In the genomic region with DNA sequence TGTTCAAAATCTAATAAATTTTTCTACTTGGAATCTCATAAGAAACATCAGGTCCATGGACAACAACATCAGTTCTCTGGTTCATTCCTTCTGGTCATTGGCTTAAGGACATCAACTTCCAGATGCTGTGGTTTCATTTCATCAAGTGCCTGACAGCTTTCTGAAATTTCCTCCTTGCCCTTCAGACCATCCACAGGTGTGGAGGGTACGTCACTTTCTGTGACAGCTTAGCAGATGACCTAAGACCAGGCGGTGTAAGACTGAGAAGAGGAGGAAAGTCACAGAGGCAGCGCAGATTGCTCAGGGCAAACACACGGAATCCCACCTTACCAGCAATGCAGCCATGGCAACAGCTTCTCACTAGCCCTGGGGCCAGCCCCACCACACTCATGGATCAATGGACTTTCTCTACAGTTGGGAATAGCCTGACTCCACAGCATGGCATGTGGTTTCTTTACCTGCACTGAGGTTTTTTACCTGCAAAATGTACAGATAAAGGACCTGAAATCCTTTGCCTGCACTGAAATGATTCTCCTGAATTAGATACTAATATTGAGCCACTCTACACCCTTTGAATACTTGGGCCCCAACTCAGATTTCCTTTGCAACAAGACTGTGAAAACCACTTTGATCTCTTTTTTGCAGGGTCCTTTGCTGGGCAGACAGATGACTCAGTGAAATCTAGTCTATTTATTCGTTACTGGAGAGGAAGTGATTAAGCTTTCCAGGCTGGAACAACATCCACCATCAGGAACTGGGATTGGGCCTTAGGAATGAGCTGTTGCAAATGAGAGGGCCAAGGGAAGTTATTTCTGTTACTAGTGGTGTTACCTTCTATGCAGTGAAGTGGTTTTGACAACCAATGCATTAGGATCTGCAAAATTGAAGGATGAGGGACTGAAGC, we compare ENCODE assay signal across 8 cellular contexts. TPM values are rescaled to one million over a fixed set of nuclear protein-coding genes. Genes with fewer than 3 reads are reported as not detected.
A peak's percentile ranks its signal among the peaks of the same experiment; 100 is the strongest.
DNase-seq lines count a peak whose midpoint lies in the region; ATAC-seq and TF ChIP-seq lines count a peak whose summit lies in the region.

No MANE protein-coding gene starts in this region.

- H3K27ac Mint-ChIP-seq in Caco-2 (ENCODE audit: unreplicated experiment) = no peak overlapping the region

- H3K4me3 ChIP-seq in ACC112 (ENCODE audit: low read depth, low read length) (no peak overlapping the region; the same call in 1 of the 2 replicates), fibroblast of mammary gland (ENCODE audit: control insufficient read depth, low read depth, low read length) (no peak overlapping the region), Caco-2 (ENCODE audit: low read depth, low read length) (no peak overlapping the region), suprapubic skin (no peak overlapping the region)

- H3K4me1 ChIP-seq in ACC112 (ENCODE audit: control insufficient read depth, insufficient read depth, low read length, unreplicated experiment) (peaks cover 54% of the 10 kb centered on the region), Caco-2 (no peaks in the 10 kb centered on the region), suprapubic skin (no peaks in the 10 kb centered on the region)

- TF ChIP-seq CTCF in fibroblast of mammary gland (conservative IDR thresholded peaks at IDR 0.05; ENCODE audit: control insufficient read depth, insufficient read depth, low read depth, low read length) (no peak), Caco-2 (IDR thresholded peaks at IDR 0.05; ENCODE audit: insufficient read depth in 1 of 2, low read depth in 1 of 2, low read length in 1 of 2, severe bottlenecking in 1 of 2, unreplicated experiment in 1 of 2) (no peak), suprapubic skin (IDR thresholded peaks at IDR 0.05) (no peak)

- ATAC-seq in GM19397 (IDR thresholded peaks at IDR 0.05; ENCODE audit: unreplicated experiment) (peak; percentile 34), GM21717 (IDR thresholded peaks at IDR 0.05; ENCODE audit: unreplicated experiment) (no peak), HG03196 (IDR thresholded peaks at IDR 0.05; ENCODE audit: unreplicated experiment) (no peak)

- DNase-seq in HT1080 (ENCODE audit: low read depth) (peak; percentile 95), fibroblast of mammary gland (ENCODE audit: low read depth) (peak; percentile 72), Caco-2 (no peak), suprapubic skin (ENCODE audit: low spot score in 2 of 2) (no peak)

- no TSS peak for BruUV-seq in Caco-2 (replicated peaks; lab: Mats Ljungman, UMichigan)

- no peaks in the 10 kb centered on the region for H3K4me1 Mint-ChIP-seq in Caco-2 (ENCODE audit: low read depth, unreplicated experiment)

- H3K36me3 ChIP-seq in ACC112 (ENCODE audit: insufficient read depth, low read length) (peaks cover 15% of the 10 kb centered on the region; the same call in 1 of the 2 replicates), Caco-2 (ENCODE audit: control insufficient read depth, insufficient read depth, low read length) (no peaks in the 10 kb centered on the region), suprapubic skin (no peaks in the 10 kb centered on the region)

- H3K4me3 Mint-ChIP-seq in Caco-2 (ENCODE audit: unreplicated experiment) = no peak overlapping the region

- no peak for TF ChIP-seq POLR2A in suprapubic skin (IDR thresholded peaks at IDR 0.05)

- peaks cover 5% of the 10 kb centered on the region for H3K27me3 Mint-ChIP-seq in Caco-2 (ENCODE audit: insufficient read depth, unreplicated experiment)

- no peaks in the 10 kb centered on the region for H3K36me3 Mint-ChIP-seq in Caco-2 (ENCODE audit: insufficient read depth, unreplicated experiment)

- H3K27ac ChIP-seq in ACC112 (ENCODE audit: low read depth, low read length) = peak overlapping the region; percentile 58
- H3K27ac ChIP-seq in suprapubic skin = no peak overlapping the region

- H3K9me3 Mint-ChIP-seq in Caco-2 (ENCODE audit: unreplicated experiment) = no peaks in the 10 kb centered on the region

- CTCF ChIA-PET in Caco-2 (lab: Charles Lee) = interaction anchor here (0.7 to 1.4 kb wide), 10 partner anchors 10 to 1188 kb away, joined by 3 to 23 read pairs (median 6); a partner anchor contains a TSS

- no peaks in the 10 kb centered on the region for H3K27me3 ChIP-seq in ACC112 (ENCODE audit: insufficient read depth, low read length)
- H3K27me3 ChIP-seq in Caco-2 (replicated peaks; ENCODE audit: control insufficient read depth, insufficient read depth, low read length) = no peaks in the 10 kb centered on the region
- no peaks in the 10 kb centered on the region for H3K27me3 ChIP-seq in suprapubic skin

- WGBS in suprapubic skin = 93% methylated on average over 5 of the region's 5 CpGs

- POLR2A ChIA-PET in Caco-2 (lab: Charles Lee) = no interaction called here

- H3K9me3 ChIP-seq in Caco-2 (no peaks in the 10 kb centered on the region), suprapubic skin (no peaks in the 10 kb centered on the region)

- H2AFZ ChIP-seq in ACC112 (ENCODE audit: low read length, unreplicated experiment) = no peak overlapping the region

- intact Hi-C loops in Caco-2 (cut with micrococcal nuclease; ENCODE audit: unreplicated experiment) = no loop called here

- peaks cover 9% of the 10 kb centered on the region for H3K79me2 ChIP-seq in ACC112 (ENCODE audit: control insufficient read depth, insufficient read depth, low read length, unreplicated experiment)

- no peak for TF ChIP-seq EP300 in suprapubic skin (IDR thresholded peaks at IDR 0.05)

RNA-seq across cellular contexts. Expression of a gene that starts 26.9 kb away (rescaled TPM):
- 2.4 and 2.7 TPM in 2 replicates for total RNA-seq in HT1080 (2014; rRNA removed; shearing (Covaris generic))
- polyA plus RNA-seq in HT1080 (2015; cell fraction: cytosol; rRNA removed) = 1.7 and 1.8 TPM in 2 replicates
- polyA plus RNA-seq in HT1080 (2015; cell fraction: nucleus; rRNA removed) = 1.5 and 1.7 TPM in 2 replicates
- 0.91 TPM in 2 replicates for total RNA-seq in Caco-2 (2022)
- total RNA-seq in suprapubic skin = under 1 TPM in 2 of 4 donors, not detected in 2; 0.25 to 0.48 TPM

RNA-seq across cellular contexts. Expression of a gene that starts 30.8 kb away (rescaled TPM):
- total RNA-seq in HT1080 (2014; rRNA removed; shearing (Covaris generic)) = 8.1 and 12.9 TPM in 2 replicates
- 11.7 and 15.9 TPM in 2 replicates for polyA plus RNA-seq in HT1080 (2015; cell fraction: cytosol; rRNA removed)
- polyA plus RNA-seq in HT1080 (2015; cell fraction: nucleus; rRNA removed) = 19.4 and 22.0 TPM in 2 replicates
- 11.1 and 11.8 TPM in 2 replicates for total RNA-seq in Caco-2 (2022)
- total RNA-seq in suprapubic skin = 10 to 100 TPM; 15.4 to 17.8 (median 16.5) TPM

RNA-seq across cellular contexts. Expression of a gene that starts 50.4 kb away (rescaled TPM):
- 180 and 288 TPM in 2 replicates for total RNA-seq in HT1080 (2014; rRNA removed; shearing (Covaris generic))
- 155 and 176 TPM in 2 replicates for polyA plus RNA-seq in HT1080 (2015; cell fraction: cytosol; rRNA removed)
- 141 and 153 TPM in 2 replicates for polyA plus RNA-seq in HT1080 (2015; cell fraction: nucleus; rRNA removed)
- total RNA-seq in Caco-2 (2022) (71.5 and 73.9 TPM in 2 replicates), suprapubic skin (10 to 100 TPM; 57.7 to 83.4 (median 71.7) TPM)

Comparison
In these comparisons a context has a peak if more than half of its experiments do, and no peak if none do; other contexts are left out.
1. DNase-seq: peak in HT1080 (single experiment) and fibroblast of mammary gland (single experiment); none in Caco-2 (0 of 2) and suprapubic skin (0 of 2).